Comparison of ENCODE assay signal across 12 cellular contexts in the genomic region with DNA sequence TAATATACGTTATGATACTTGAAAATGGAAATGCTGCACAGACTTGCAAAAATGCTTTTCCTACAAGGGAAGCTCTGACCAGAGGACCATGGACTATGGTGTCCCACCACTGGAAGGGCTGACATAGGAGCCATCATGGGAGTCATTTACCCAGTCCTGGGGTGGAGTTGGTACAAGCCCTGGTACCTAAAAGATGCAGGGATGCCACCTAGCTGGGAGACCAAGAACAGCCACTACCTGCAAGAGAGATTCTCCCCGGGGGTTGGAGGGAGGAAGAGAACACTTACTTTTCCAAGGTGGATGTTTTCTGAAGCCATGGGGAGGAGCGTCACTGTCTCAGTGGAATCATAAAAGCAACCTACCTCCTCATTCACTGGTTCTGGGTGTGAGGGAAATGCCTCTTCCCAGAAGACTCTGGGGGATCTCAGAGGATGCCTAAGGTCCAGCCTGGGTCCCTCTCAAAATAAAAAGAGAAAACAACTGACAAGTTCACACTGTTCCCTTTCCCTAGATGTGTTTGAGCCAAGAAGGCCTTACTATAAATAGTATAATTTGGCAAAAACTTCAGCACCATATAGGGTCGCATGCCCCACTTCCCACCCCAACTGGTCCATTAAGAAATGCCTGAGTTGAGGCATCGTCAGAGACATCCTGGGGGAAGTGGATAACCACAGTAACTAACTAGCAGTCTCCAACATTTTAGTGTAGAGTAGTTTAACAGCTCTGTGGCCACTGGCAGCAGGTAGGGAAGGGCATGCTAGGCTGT. TPM values are rescaled to one million over a fixed set of nuclear protein-coding genes. Genes with fewer than 3 reads are reported as not detected.
DNase-seq lines count a peak whose midpoint lies in the region; ATAC-seq, FAIRE-seq and TF ChIP-seq lines count a peak whose summit lies in the region.
"Had no signal": no experiment of that assay in that cellular context is flagged by ENCODE, and none has a peak within 500 bp of the region (broad histone marks: within the 10 kb centered on the region; RNA-seq: fewer than 3 reads in every experiment).

No MANE protein-coding gene starts in this region.

- H4K20me1 ChIP-seq in HCT116 (ENCODE audit: insufficient read depth) = no peaks in the 10 kb centered on the region

- no peak overlapping the region for H3K9ac ChIP-seq in HCT116 (ENCODE audit: low read length)
- no peak overlapping the region for H3K9ac ChIP-seq in kidney (ENCODE audit: low read length in 2 of 2)

- no peaks in the 10 kb centered on the region for H3K36me3 Mint-ChIP-seq in effector memory CD8-positive, alpha-beta T cell (ENCODE audit: insufficient read depth)

- H3K79me2 ChIP-seq in HCT116 (ENCODE audit: insufficient read depth, low read length) = no peaks in the 10 kb centered on the region

- no peak overlapping the region for H3K4me3 Mint-ChIP-seq in effector memory CD8-positive, alpha-beta T cell

- no peak overlapping the region for H3K27ac Mint-ChIP-seq in effector memory CD8-positive, alpha-beta T cell

- BruUV-seq in HCT116 (replicated peaks; lab: Mats Ljungman, UMichigan) = no TSS peak

- FAIRE-seq in D721Med (lab: Jason Lieb, UNC) (no peak), kidney (lab: Jason Lieb, UNC) (no peak)

- no peaks in the 10 kb centered on the region for H3K4me1 ChIP-seq in HCT116 (ENCODE audit: control insufficient read depth in 1 of 2, insufficient read depth in 2 of 2, low read length in 2 of 2)
- H3K4me1 ChIP-seq in kidney (ENCODE audit: control insufficient read depth in 1 of 2, insufficient read depth in 1 of 2, low read depth in 1 of 2, low read length in 2 of 2) = peaks cover 6 to 10% of the 10 kb centered on the region in 2 donors
- H3K4me1 ChIP-seq in thyroid gland = no peaks in the 10 kb centered on the region

- H3K9me3 ChIP-seq in HCT116 (ENCODE audit: control insufficient read depth in 1 of 2, insufficient read depth in 1 of 2, low read depth in 1 of 2, low read length in 2 of 2) (no peaks in the 10 kb centered on the region), kidney (ENCODE audit: control insufficient read depth in 1 of 2, low read length in 2 of 2) (no peaks in the 10 kb centered on the region), thyroid gland (no peaks in the 10 kb centered on the region)
- H3K9me3 ChIP-seq: mucosa of descending colon had no signal

- H3K9me3 Mint-ChIP-seq in effector memory CD8-positive, alpha-beta T cell = no peaks in the 10 kb centered on the region

- H3K9me2 ChIP-seq in HCT116 (ENCODE audit: insufficient read depth) = no peaks in the 10 kb centered on the region

- H3K27ac ChIP-seq in HCT116 (ENCODE audit: low read depth, low read length) = no peak overlapping the region
- H3K27ac ChIP-seq in angular gyrus (ENCODE audit: low read depth, low read length) = peak overlapping the region; percentile 44
- H3K27ac ChIP-seq in kidney (ENCODE audit: low read depth in 2 of 2, low read length in 2 of 2) = no peak overlapping the region
- peak overlapping the region in 1 of 3 donors; percentile 38 for H3K27ac ChIP-seq in thyroid gland

- intact Hi-C loops in HCT116 (cut with micrococcal nuclease) = no loop called here
- intact Hi-C loops in kidney (cut with DNase I) = no loop called here
- intact Hi-C loops in thyroid gland (cut with DNase I) = no loop called here

- no peaks in the 10 kb centered on the region for H3K27me3 ChIP-seq in HCT116 (ENCODE audit: insufficient read depth, low read length)
- no peaks in the 10 kb centered on the region for H3K27me3 ChIP-seq in thyroid gland

- WGBS in thyroid gland, 2 donors = 81 to 82% methylated on average over 5 of the region's 5 CpGs

- H3K4me2 ChIP-seq in HCT116 (ENCODE audit: low read length) = no peak overlapping the region

- no peak for TF ChIP-seq POLR2A in HCT116 (IDR thresholded peaks at IDR 0.05; ENCODE audit: borderline replicate concordance, extremely low read depth, insufficient read depth, insufficient read length)
- no peak for TF ChIP-seq POLR2A in thyroid gland (IDR thresholded peaks at IDR 0.05)

- H3K36me3 ChIP-seq in HCT116 (ENCODE audit: control insufficient read depth in 1 of 2, insufficient read depth in 2 of 2, low read length in 2 of 2) = no peaks in the 10 kb centered on the region
- H3K36me3 ChIP-seq in kidney (ENCODE audit: control insufficient read depth in 1 of 2, insufficient read depth in 2 of 2, low read length in 2 of 2) = no peaks in the 10 kb centered on the region
- H3K36me3 ChIP-seq in thyroid gland = no peaks in the 10 kb centered on the region

- H3K4me3 ChIP-seq in HCT116 (replicated peaks in 1 of 2; ENCODE audit: low read depth in 1 of 2, low read length in 2 of 2) (no peak overlapping the region), kidney (ENCODE audit: low read length in 2 of 2) (no peak overlapping the region), thyroid gland (replicated peaks in 1 of 3) (no peak overlapping the region)
- H3K4me3 ChIP-seq: mucosa of descending colon had no signal

- peaks cover 48 to 74% of the 10 kb centered on the region in 2 donors for H3K27me3 Mint-ChIP-seq in effector memory CD8-positive, alpha-beta T cell

- RAD21 ChIA-PET in HCT116 (lab: Charles Lee; ENCODE audit: low non-redundant PET in 1 of 2, low total read pairs in 2 of 2, uncharacterized antibody in 2 of 2, unreplicated experiment in 2 of 2) = no interaction called here

- POLR2A ChIA-PET in HCT116 (lab: Charles Lee) = no interaction called here

- DNase-seq in D721Med (ENCODE audit: insufficient read length, low spot score) (no peak), HCT116 (ENCODE audit: low read depth, low spot score) (no peak), kidney (no peak), thyroid gland (no peak), GF-D8 (lab: John Stamatoyannopoulos, UW) (no peak)
- no peak for DNase-seq in effector memory CD8-positive, alpha-beta T cell
- DNase-seq: activated CD4-positive, CD25-positive, alpha-beta regulatory T cell treated with anti-CD3 and anti-CD28 coated beads, Interleukin-2, amount 50 U/mL, for 72 hours; NCI-H187 treated with DMSO at 0.1 percent for 48 hours; stimulated activated CD4-positive, alpha-beta T cell treated with anti-CD3 and anti-CD28 coated beads, Interleukin-4, amount 100 ng/mL, for 4 hours had no signal

- H2AFZ ChIP-seq in HCT116 (ENCODE audit: low read depth, low read length, poor library complexity, severe bottlenecking) = no peak overlapping the region

- TF ChIP-seq CTCF in D721Med (IDR thresholded peaks at IDR 0.05; ENCODE audit: insufficient read depth, missing control alignments) (peak; percentile 17), HCT116 (IDR thresholded peaks at IDR 0.05 in 2 of 3, conservative IDR thresholded peaks at IDR 0.05 in 1 of 3; ENCODE audit: borderline replicate concordance in 1 of 3, insufficient read depth in 1 of 3, low read depth in 2 of 3, low read length in 2 of 3) (peak in 2 of 3 experiments; percentile 28 to 34; a peak in 2 of 6 replicates), kidney (IDR thresholded peaks at IDR 0.05; ENCODE audit: borderline replicate concordance, extremely low read depth, insufficient read depth) (peak; percentile 17), thyroid gland (IDR thresholded peaks at IDR 0.05) (no peak)

- TF ChIP-seq RAD21 in HCT116 (IDR thresholded peaks at IDR 0.05; ENCODE audit: low read depth) = peak; percentile 48; the same call in 1 of the 2 replicates

- CTCF ChIA-PET in HCT116 (lab: Charles Lee) = interaction anchor here (1.7 kb wide), 1 partner anchor 76 kb away, joined by 4 read pairs; no protein-coding TSS in a partner anchor

- H3K4me1 Mint-ChIP-seq in effector memory CD8-positive, alpha-beta T cell (ENCODE audit: low read depth in 2 of 2) = no peaks in the 10 kb centered on the region

- ATAC-seq in HCT116 (peak; percentile 54; the same call in 1 of the 2 replicates), HG03432 (IDR thresholded peaks at IDR 0.05; ENCODE audit: unreplicated experiment) (no peak)
- no peak for ATAC-seq in effector memory CD8-positive, alpha-beta T cell (replicated peaks)
- ATAC-seq: mucosa of descending colon had no signal

TF ChIP-seq in HCT116, 20 proteins besides CTCF, POLR2A, EP300 and RAD21:
- no peak for TF ChIP-seq POLR2AphosphoS5 (IDR thresholded peaks at IDR 0.05; ENCODE audit: low read depth, low read length)
- TF ChIP-seq TCF7L2 (IDR thresholded peaks at IDR 0.05; ENCODE audit: borderline replicate concordance, extremely low read depth, insufficient read depth, insufficient read length) = no peak
- TF ChIP-seq, protein P1, sequence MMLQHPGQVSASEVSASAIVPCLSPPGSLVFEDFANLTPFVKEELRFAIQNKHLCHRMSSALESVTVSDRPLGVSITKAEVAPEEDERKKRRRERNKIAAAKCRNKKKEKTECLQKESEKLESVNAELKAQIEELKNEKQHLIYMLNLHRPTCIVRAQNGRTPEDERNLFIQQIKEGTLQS (IDR thresholded peaks at IDR 0.05) = no peak
- no peak for TF ChIP-seq YY1 (IDR thresholded peaks at IDR 0.05; ENCODE audit: extremely low read depth, insufficient replicate concordance, low read depth, low read length)
- TF ChIP-seq FOSL1 (IDR thresholded peaks at IDR 0.05; ENCODE audit: low read depth) = no peak
- TF ChIP-seq CBX3 (IDR thresholded peaks at IDR 0.05; ENCODE audit: low read depth) = no peak
- TF ChIP-seq, protein P2, sequence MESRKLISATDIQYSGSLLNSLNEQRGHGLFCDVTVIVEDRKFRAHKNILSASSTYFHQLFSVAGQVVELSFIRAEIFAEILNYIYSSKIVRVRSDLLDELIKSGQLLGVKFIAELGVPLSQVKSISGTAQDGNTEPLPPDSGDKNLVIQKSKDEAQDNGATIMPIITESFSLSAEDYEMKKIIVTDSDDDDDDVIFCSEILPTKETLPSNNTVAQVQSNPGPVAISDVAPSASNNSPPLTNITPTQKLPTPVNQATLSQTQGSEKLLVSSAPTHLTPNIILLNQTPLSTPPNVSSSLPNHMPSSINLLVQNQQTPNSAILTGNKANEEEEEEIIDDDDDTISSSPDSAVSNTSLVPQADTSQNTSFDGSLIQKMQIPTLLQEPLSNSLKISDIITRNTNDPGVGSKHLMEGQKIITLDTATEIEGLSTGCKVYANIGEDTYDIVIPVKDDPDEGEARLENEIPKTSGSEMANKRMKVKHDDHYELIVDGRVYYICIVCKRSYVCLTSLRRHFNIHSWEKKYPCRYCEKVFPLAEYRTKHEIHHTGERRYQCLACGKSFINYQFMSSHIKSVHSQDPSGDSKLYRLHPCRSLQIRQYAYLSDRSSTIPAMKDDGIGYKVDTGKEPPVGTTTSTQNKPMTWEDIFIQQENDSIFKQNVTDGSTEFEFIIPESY (IDR thresholded peaks at IDR 0.05; ENCODE audit: extremely low read depth, insufficient replicate concordance, low read length) = no peak
- no peak for TF ChIP-seq EZH2phosphoT487 (IDR thresholded peaks at IDR 0.05; ENCODE audit: borderline replicate concordance)
- TF ChIP-seq, protein P3, sequence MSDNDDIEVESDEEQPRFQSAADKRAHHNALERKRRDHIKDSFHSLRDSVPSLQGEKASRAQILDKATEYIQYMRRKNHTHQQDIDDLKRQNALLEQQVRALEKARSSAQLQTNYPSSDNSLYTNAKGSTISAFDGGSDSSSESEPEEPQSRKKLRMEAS (IDR thresholded peaks at IDR 0.05) = no peak

RNA-seq across cellular contexts. Expression of a gene that starts 39.9 kb away (rescaled TPM):
- total RNA-seq in HCT116 (2021; ENCODE audit: unreplicated experiment) (5.9 TPM), kidney (4.3 TPM), thyroid gland (1 to 10 TPM; 2.5 to 7.1 (median 5.5) TPM)
- 1.8 and 2.4 TPM in 2 replicates for polyA plus RNA-seq in HCT116 (2012)
- 3.3 TPM for polyA plus RNA-seq in kidney (ENCODE audit: insufficient read depth, low read depth, low replicate concordance)

Comparison
In these comparisons a context has a peak if more than half of its experiments do, and no peak if none do; other contexts are left out.
1. CTCF ChIP-seq: peak in D721Med (single experiment), HCT116 (2 of 3) and kidney (single experiment); none in thyroid gland (0 of 6).